In the genomic region with DNA sequence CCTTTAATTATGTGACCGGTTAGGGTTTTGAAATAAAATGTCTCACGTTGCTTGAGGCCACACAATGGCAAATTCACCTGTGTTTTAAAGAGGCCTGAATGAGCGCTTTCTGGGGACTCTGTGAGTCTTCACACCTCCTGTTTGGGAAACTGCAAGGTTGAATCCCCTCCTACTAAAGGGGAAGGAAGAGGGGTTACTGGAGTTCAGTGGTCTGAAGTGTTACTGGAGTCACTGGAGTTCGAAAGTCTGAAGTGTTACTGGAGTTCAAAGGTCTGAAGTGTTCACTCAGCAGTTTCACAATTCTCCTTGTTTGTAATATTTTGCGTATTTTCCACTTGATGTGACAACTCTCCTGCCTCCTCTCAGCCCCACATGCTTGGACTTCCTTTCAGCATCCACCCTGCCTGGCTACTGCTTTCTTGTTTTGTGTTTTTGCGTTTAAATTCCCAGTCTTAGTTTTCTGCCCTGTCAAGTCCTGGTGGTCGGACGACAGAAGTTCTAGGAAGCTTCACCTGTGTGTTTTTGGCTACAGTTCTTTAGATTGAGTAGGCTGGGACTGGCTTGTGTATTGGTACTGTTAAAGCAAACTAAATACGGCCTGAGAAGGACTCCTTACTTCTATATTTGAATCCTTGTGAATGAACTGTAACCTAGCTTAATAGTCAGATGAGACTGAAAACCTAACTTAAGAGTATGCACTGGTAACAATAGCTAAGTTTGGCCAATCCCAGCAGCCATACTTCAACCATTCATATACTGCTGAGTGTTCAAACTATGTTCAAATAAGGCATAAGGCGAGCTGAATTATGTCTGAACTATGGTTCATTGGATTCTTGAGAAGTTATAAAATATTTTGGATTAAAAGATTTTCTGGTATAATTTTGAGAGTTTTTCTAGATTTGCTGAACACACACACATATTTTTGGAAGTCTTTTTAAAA, we compare ENCODE assay signal across 1 cellular context.
A peak's percentile ranks its signal among the peaks of the same experiment; 100 is the strongest.
TF ChIP-seq lines count a peak whose summit lies in the region.

No MANE protein-coding gene starts in this region.

TF ChIP-seq in HepG2, 621 proteins besides CTCF, POLR2A, EP300 and RAD21 (continued from another document and continues in another):
- TF ChIP-seq, protein P1, sequence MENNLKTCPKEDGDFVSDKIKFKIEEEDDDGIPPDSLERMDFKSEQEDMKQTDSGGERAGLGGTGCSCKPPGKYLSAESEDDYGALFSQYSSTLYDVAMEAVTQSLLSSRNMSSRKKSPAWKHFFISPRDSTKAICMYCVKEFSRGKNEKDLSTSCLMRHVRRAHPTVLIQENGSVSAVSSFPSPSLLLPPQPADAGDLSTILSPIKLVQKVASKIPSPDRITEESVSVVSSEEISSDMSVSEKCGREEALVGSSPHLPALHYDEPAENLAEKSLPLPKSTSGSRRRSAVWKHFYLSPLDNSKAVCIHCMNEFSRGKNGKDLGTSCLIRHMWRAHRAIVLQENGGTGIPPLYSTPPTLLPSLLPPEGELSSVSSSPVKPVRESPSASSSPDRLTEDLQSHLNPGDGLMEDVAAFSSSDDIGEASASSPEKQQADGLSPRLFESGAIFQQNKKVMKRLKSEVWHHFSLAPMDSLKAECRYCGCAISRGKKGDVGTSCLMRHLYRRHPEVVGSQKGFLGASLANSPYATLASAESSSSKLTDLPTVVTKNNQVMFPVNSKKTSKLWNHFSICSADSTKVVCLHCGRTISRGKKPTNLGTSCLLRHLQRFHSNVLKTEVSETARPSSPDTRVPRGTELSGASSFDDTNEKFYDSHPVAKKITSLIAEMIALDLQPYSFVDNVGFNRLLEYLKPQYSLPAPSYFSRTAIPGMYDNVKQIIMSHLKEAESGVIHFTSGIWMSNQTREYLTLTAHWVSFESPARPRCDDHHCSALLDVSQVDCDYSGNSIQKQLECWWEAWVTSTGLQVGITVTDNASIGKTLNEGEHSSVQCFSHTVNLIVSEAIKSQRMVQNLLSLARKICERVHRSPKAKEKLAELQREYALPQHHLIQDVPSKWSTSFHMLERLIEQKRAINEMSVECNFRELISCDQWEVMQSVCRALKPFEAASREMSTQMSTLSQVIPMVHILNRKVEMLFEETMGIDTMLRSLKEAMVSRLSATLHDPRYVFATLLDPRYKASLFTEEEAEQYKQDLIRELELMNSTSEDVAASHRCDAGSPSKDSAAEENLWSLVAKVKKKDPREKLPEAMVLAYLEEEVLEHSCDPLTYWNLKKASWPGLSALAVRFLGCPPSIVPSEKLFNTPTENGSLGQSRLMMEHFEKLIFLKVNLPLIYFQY (CRISPR knock-in tag; IDR thresholded peaks at IDR 0.05; ENCODE audit: borderline replicate concordance) = peak; percentile 38; the same call in 1 of the 2 replicates
- TF ChIP-seq NFE2 (CRISPR knock-in tag; IDR thresholded peaks at IDR 0.05) (no peak), POGZ (CRISPR knock-in tag; IDR thresholded peaks at IDR 0.05) (no peak; the same call in 1 of the 2 replicates), ZNF558 (CRISPR knock-in tag; IDR thresholded peaks at IDR 0.05; ENCODE audit: borderline replicate concordance) (no peak), ZNF674 (CRISPR knock-in tag; IDR thresholded peaks at IDR 0.05; ENCODE audit: low read depth) (no peak), TBP (CRISPR knock-in tag; IDR thresholded peaks at IDR 0.05) (no peak), RELA (CRISPR knock-in tag; IDR thresholded peaks at IDR 0.05) (no peak), ZNF44 (CRISPR knock-in tag; IDR thresholded peaks at IDR 0.05) (no peak), ZNF614 (CRISPR knock-in tag; IDR thresholded peaks at IDR 0.05; ENCODE audit: borderline replicate concordance) (peak; percentile 52; the same call in 1 of the 2 replicates), JUN (CRISPR knock-in tag; IDR thresholded peaks at IDR 0.05) (no peak), ZNF713 (CRISPR knock-in tag; IDR thresholded peaks at IDR 0.05) (no peak), ZNF180 (CRISPR knock-in tag; IDR thresholded peaks at IDR 0.05; ENCODE audit: borderline replicate concordance, low read depth) (no peak), ZNF883 (CRISPR knock-in tag; IDR thresholded peaks at IDR 0.05; ENCODE audit: not compliant biosample characterization) (no peak), SP4 (CRISPR knock-in tag; IDR thresholded peaks at IDR 0.05) (no peak), PITX1 (CRISPR knock-in tag; IDR thresholded peaks at IDR 0.05) (peak; percentile 75; the same call in 1 of the 2 replicates), HNRNPK (IDR thresholded peaks at IDR 0.05; ENCODE audit: low read depth, low read length, poor library complexity, severe bottlenecking) (no peak), KAT7 (CRISPR knock-in tag; IDR thresholded peaks at IDR 0.05; ENCODE audit: borderline replicate concordance) (no peak; the same call in 1 of the 2 replicates), KLF15 (CRISPR knock-in tag; IDR thresholded peaks at IDR 0.05; ENCODE audit: borderline replicate concordance) (no peak), ZNF280B (CRISPR knock-in tag; IDR thresholded peaks at IDR 0.05; ENCODE audit: borderline replicate concordance) (no peak), E2F1 (CRISPR knock-in tag; IDR thresholded peaks at IDR 0.05) (no peak), ZNF878 (CRISPR knock-in tag; IDR thresholded peaks at IDR 0.05) (0 out of 2 replicates have a peak, but pooled peaks have one; percentile 29), IKZF4 (CRISPR knock-in tag; IDR thresholded peaks at IDR 0.05; ENCODE audit: borderline replicate concordance, low read depth, not compliant biosample characterization) (no peak), NFE2L2 (IDR thresholded peaks at IDR 0.05; ENCODE audit: low read length) (no peak), ZNF550 (CRISPR knock-in tag; IDR thresholded peaks at IDR 0.05; ENCODE audit: borderline replicate concordance) (no peak), GFI1 (CRISPR knock-in tag; IDR thresholded peaks at IDR 0.05; ENCODE audit: borderline replicate concordance) (no peak), FOXO1 (CRISPR knock-in tag; IDR thresholded peaks at IDR 0.05) (peak; percentile 73)
- TF ChIP-seq, protein P2, sequence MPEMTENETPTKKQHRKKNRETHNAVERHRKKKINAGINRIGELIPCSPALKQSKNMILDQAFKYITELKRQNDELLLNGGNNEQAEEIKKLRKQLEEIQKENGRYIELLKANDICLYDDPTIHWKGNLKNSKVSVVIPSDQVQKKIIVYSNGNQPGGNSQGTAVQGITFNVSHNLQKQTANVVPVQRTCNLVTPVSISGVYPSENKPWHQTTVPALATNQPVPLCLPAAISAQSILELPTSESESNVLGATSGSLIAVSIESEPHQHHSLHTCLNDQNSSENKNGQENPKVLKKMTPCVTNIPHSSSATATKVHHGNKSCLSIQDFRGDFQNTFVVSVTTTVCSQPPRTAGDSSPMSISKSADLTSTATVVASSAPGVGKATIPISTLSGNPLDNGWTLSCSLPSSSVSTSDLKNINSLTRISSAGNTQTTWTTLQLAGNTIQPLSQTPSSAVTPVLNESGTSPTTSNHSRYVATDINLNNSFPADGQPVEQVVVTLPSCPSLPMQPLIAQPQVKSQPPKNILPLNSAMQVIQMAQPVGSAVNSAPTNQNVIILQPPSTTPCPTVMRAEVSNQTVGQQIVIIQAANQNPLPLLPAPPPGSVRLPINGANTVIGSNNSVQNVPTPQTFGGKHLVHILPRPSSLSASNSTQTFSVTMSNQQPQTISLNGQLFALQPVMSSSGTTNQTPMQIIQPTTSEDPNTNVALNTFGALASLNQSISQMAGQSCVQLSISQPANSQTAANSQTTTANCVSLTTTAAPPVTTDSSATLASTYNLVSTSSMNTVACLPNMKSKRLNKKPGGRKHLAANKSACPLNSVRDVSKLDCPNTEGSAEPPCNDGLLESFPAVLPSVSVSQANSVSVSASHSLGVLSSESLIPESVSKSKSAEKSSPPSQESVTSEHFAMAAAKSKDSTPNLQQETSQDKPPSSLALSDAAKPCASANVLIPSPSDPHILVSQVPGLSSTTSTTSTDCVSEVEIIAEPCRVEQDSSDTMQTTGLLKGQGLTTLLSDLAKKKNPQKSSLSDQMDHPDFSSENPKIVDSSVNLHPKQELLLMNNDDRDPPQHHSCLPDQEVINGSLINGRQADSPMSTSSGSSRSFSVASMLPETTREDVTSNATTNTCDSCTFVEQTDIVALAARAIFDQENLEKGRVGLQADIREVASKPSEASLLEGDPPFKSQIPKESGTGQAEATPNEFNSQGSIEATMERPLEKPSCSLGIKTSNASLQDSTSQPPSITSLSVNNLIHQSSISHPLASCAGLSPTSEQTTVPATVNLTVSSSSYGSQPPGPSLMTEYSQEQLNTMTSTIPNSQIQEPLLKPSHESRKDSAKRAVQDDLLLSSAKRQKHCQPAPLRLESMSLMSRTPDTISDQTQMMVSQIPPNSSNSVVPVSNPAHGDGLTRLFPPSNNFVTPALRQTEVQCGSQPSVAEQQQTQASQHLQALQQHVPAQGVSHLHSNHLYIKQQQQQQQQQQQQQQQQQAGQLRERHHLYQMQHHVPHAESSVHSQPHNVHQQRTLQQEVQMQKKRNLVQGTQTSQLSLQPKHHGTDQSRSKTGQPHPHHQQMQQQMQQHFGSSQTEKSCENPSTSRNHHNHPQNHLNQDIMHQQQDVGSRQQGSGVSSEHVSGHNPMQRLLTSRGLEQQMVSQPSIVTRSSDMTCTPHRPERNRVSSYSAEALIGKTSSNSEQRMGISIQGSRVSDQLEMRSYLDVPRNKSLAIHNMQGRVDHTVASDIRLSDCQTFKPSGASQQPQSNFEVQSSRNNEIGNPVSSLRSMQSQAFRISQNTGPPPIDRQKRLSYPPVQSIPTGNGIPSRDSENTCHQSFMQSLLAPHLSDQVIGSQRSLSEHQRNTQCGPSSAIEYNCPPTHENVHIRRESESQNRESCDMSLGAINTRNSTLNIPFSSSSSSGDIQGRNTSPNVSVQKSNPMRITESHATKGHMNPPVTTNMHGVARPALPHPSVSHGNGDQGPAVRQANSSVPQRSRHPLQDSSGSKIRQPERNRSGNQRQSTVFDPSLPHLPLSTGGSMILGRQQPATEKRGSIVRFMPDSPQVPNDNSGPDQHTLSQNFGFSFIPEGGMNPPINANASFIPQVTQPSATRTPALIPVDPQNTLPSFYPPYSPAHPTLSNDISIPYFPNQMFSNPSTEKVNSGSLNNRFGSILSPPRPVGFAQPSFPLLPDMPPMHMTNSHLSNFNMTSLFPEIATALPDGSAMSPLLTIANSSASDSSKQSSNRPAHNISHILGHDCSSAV (CRISPR knock-in tag; IDR thresholded peaks at IDR 0.05; ENCODE audit: borderline replicate concordance) = no peak
- TF ChIP-seq, protein P3, sequence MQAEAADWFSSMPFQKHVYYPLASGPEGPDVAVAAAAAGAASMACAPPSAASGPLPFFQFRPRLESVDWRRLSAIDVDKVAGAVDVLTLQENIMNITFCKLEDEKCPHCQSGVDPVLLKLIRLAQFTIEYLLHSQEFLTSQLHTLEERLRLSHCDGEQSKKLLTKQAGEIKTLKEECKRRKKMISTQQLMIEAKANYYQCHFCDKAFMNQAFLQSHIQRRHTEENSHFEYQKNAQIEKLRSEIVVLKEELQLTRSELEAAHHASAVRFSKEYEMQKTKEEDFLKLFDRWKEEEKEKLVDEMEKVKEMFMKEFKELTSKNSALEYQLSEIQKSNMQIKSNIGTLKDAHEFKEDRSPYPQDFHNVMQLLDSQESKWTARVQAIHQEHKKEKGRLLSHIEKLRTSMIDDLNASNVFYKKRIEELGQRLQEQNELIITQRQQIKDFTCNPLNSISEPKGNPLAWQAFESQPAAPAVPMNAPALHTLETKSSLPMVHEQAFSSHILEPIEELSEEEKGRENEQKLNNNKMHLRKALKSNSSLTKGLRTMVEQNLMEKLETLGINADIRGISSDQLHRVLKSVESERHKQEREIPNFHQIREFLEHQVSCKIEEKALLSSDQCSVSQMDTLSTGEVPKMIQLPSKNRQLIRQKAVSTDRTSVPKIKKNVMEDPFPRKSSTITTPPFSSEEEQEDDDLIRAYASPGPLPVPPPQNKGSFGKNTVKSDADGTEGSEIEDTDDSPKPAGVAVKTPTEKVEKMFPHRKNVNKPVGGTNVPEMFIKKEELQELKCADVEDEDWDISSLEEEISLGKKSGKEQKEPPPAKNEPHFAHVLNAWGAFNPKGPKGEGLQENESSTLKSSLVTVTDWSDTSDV (CRISPR knock-in tag; IDR thresholded peaks at IDR 0.05) = no peak
- TF ChIP-seq, protein P4, sequence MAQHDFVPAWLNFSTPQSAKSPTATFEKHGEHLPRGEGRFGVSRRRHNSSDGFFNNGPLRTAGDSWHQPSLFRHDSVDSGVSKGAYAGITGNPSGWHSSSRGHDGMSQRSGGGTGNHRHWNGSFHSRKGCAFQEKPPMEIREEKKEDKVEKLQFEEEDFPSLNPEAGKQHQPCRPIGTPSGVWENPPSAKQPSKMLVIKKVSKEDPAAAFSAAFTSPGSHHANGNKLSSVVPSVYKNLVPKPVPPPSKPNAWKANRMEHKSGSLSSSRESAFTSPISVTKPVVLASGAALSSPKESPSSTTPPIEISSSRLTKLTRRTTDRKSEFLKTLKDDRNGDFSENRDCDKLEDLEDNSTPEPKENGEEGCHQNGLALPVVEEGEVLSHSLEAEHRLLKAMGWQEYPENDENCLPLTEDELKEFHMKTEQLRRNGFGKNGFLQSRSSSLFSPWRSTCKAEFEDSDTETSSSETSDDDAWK (CRISPR knock-in tag; IDR thresholded peaks at IDR 0.05) = no peak
- TF ChIP-seq, protein P5, sequence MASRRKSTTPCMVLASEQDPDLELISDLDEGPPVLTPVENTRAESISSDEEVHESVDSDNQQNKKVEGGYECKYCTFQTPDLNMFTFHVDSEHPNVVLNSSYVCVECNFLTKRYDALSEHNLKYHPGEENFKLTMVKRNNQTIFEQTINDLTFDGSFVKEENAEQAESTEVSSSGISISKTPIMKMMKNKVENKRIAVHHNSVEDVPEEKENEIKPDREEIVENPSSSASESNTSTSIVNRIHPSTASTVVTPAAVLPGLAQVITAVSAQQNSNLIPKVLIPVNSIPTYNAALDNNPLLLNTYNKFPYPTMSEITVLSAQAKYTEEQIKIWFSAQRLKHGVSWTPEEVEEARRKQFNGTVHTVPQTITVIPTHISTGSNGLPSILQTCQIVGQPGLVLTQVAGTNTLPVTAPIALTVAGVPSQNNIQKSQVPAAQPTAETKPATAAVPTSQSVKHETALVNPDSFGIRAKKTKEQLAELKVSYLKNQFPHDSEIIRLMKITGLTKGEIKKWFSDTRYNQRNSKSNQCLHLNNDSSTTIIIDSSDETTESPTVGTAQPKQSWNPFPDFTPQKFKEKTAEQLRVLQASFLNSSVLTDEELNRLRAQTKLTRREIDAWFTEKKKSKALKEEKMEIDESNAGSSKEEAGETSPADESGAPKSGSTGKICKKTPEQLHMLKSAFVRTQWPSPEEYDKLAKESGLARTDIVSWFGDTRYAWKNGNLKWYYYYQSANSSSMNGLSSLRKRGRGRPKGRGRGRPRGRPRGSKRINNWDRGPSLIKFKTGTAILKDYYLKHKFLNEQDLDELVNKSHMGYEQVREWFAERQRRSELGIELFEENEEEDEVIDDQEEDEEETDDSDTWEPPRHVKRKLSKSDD (CRISPR knock-in tag; IDR thresholded peaks at IDR 0.05; ENCODE audit: low read depth) = no peak
